In genomic region chr14:57865450-57866198, GRCh38 we compare ENCODE assay signal across 12 cellular contexts. TPM values are rescaled to one million over a fixed set of nuclear protein-coding genes. Genes with fewer than 3 reads are reported as not detected.
DNase-seq lines count a peak whose midpoint lies in the region; FAIRE-seq and TF ChIP-seq lines count a peak whose summit lies in the region.
"Had no signal": no experiment of that assay in that cellular context is flagged by ENCODE, and none has a peak within 500 bp of the region (broad histone marks: within the 10 kb centered on the region; RNA-seq: fewer than 3 reads in every experiment).

Gene SLC35F4 (minus strand): TSS chr14:57866092.

- H3K27me3 ChIP-seq in astrocyte (ENCODE audit: insufficient read depth, low read length) = peaks cover 33% of the 10 kb centered on the region

- no peak for FAIRE-seq in astrocyte (lab: Jason Lieb, UNC)

- H3K27me3 Mint-ChIP-seq in astrocyte (ENCODE audit: low read depth, unreplicated experiment) = peaks cover 30% of the 10 kb centered on the region
- H3K27me3 Mint-ChIP-seq in type B pancreatic cell = peaks cover 65% of the 10 kb centered on the region

- no peaks in the 10 kb centered on the region for H3K36me3 ChIP-seq in astrocyte (ENCODE audit: insufficient read depth, low read length)
- H3K36me3 ChIP-seq: adrenal gland had no signal

- H3K4me3 ChIP-seq in astrocyte (ENCODE audit: insufficient read depth, low read depth, low read length) = peak within 1 kb of the TSS; percentile 28
- H3K4me3 ChIP-seq: adrenal gland had no signal

- H3K4me1 Mint-ChIP-seq in astrocyte (ENCODE audit: low read depth, unreplicated experiment) (no peaks in the 10 kb centered on the region), type B pancreatic cell (ENCODE audit: unreplicated experiment) (no peaks in the 10 kb centered on the region)
- H3K4me1 Mint-ChIP-seq: CD4-positive, CD25-positive, alpha-beta regulatory T cell; naive B cell had no signal

- no peaks in the 10 kb centered on the region for H3K4me1 ChIP-seq in astrocyte (ENCODE audit: insufficient read depth, low read length)

- H3K9ac ChIP-seq in astrocyte (ENCODE audit: low read length) = no peak within 1 kb of the TSS

- no peaks in the 10 kb centered on the region for H3K36me3 Mint-ChIP-seq in astrocyte (ENCODE audit: low read depth, unreplicated experiment)
- H3K36me3 Mint-ChIP-seq in type B pancreatic cell = no peaks in the 10 kb centered on the region
- H3K36me3 Mint-ChIP-seq: CD4-positive, CD25-positive, alpha-beta regulatory T cell; naive B cell had no signal

- no peaks in the 10 kb centered on the region for H4K20me1 ChIP-seq in astrocyte (ENCODE audit: insufficient read depth, low read length)

- H3K27ac ChIP-seq in astrocyte (ENCODE audit: low read depth, low read length) = no peak within 1 kb of the TSS
- H3K27ac ChIP-seq: adrenal gland had no signal

- no peaks in the 10 kb centered on the region for H3K79me2 ChIP-seq in astrocyte (ENCODE audit: insufficient read depth, low read length)

- H2AFZ ChIP-seq in astrocyte (ENCODE audit: low read depth, low read length) = no peak within 1 kb of the TSS

- no peaks in the 10 kb centered on the region for H3K9me3 ChIP-seq in astrocyte (ENCODE audit: insufficient read depth, low read depth, low read length)
- H3K9me3 ChIP-seq: adrenal gland had no signal

- TF ChIP-seq CTCF in astrocyte (IDR thresholded peaks at IDR 0.05; ENCODE audit: insufficient read depth, low read depth, low read length) (no peak), type B pancreatic cell (conservative IDR thresholded peaks at IDR 0.05) (no peak)

- no peak within 1 kb of the TSS for H3K4me3 Mint-ChIP-seq in astrocyte (ENCODE audit: unreplicated experiment)
- peak within 1 kb of the TSS; percentile 72 for H3K4me3 Mint-ChIP-seq in type B pancreatic cell
- H3K4me3 Mint-ChIP-seq: CD4-positive, CD25-positive, alpha-beta regulatory T cell; naive B cell had no signal

- no peaks in the 10 kb centered on the region for H3K9me3 Mint-ChIP-seq in astrocyte (ENCODE audit: unreplicated experiment)
- H3K9me3 Mint-ChIP-seq in type B pancreatic cell = no peaks in the 10 kb centered on the region
- H3K9me3 Mint-ChIP-seq: naive B cell had no signal

- H3K27ac Mint-ChIP-seq in astrocyte (ENCODE audit: unreplicated experiment) = no peak within 1 kb of the TSS
- no peak within 1 kb of the TSS for H3K27ac Mint-ChIP-seq in type B pancreatic cell
- H3K27ac Mint-ChIP-seq: CD4-positive, CD25-positive, alpha-beta regulatory T cell; naive B cell had no signal

- peak; percentile 4 for DNase-seq in activated CD4-positive, alpha-beta T cell treated with anti-CD3 and anti-CD28 coated beads for 48 hours
- no peak for DNase-seq in activated CD4-positive, alpha-beta T cell treated with anti-CD3 and anti-CD28 coated beads, Interleukin-2, amount 50 U/mL, for 48 hours
- no peak for DNase-seq in astrocyte (ENCODE audit: low read depth)
- DNase-seq in iris pigment epithelial cell (ENCODE audit: low read depth) = peak; percentile 5
- peak; percentile 79 for DNase-seq in type B pancreatic cell (ENCODE audit: extremely low spot score, unreplicated experiment)
- no peak for DNase-seq in GF-D8 (lab: John Stamatoyannopoulos, UW)
- DNase-seq in mucosa of gallbladder (ENCODE audit: low spot score) = no peak
- no peak for DNase-seq in activated T-cell treated with anti-CD3 and anti-CD28 coated beads, Interleukin-2, amount 50 U/mL, for 1 hour
- DNase-seq: CD4-positive, CD25-positive, alpha-beta regulatory T cell; naive B cell had no signal

- H3K4me2 ChIP-seq in astrocyte (ENCODE audit: low read length) = peak within 1 kb of the TSS; percentile 82

RNA-seq across cellular contexts. Expression of gene SLC35F4, which starts in this region (rescaled TPM):
- total RNA-seq in astrocyte (not detected in 2 replicates), type B pancreatic cell (ENCODE audit: low replicate concordance) (1.1 and 2.1 TPM in 2 replicates), mucosa of gallbladder (not detected)
- total RNA-seq: adrenal gland; CD4-positive, CD25-positive, alpha-beta regulatory T cell; subcutaneous adipose tissue had no signal

Comparison
In these comparisons a context has a peak if more than half of its experiments do, and no peak if none do; other contexts are left out.
1. DNase-seq: peak in activated CD4-positive, alpha-beta T cell treated with anti-CD3 and anti-CD28 coated beads for 48 hours (single experiment), iris pigment epithelial cell (single experiment) and type B pancreatic cell (single experiment); none in activated CD4-positive, alpha-beta T cell treated with anti-CD3 and anti-CD28 coated beads, Interleukin-2, amount 50 U/mL, for 48 hours (0 of 2), astrocyte (single experiment), GF-D8 (single experiment), mucosa of gallbladder (single experiment) and activated T-cell treated with anti-CD3 and anti-CD28 coated beads, Interleukin-2, amount 50 U/mL, for 1 hour (single experiment).